ENCODE assay signal across 17 cellular contexts in genomic region chr6:142749556-142749955, GRCh38.
A peak's percentile ranks its signal among the peaks of the same experiment; 100 is the strongest.
DNase-seq lines count a peak whose midpoint lies in the region; ATAC-seq and TF ChIP-seq lines count a peak whose summit lies in the region.
"Had no signal": no experiment of that assay in that cellular context is flagged by ENCODE, and none has a peak within 500 bp of the region (broad histone marks: within the 10 kb centered on the region; RNA-seq: fewer than 3 reads in every experiment).

No MANE protein-coding gene starts in this region.

- no peaks in the 10 kb centered on the region for H3K9me3 ChIP-seq in CD8-positive, alpha-beta T cell (ENCODE audit: low read length)
- H3K9me3 ChIP-seq in T-helper 17 cell (ENCODE audit: control insufficient read depth, low read length, poor library complexity, severe bottlenecking) = no peaks in the 10 kb centered on the region
- no peaks in the 10 kb centered on the region for H3K9me3 ChIP-seq in right lobe of liver
- H3K9me3 ChIP-seq: A549 had no signal

- ATAC-seq in CD8-positive, alpha-beta T cell = no peak
- no peak for ATAC-seq in T-helper 17 cell
- peak; percentile 71 to 93 (median 77) for ATAC-seq in right lobe of liver
- ATAC-seq in stimulated activated effector memory CD8-positive, alpha-beta T cell treated with anti-CD3 and anti-CD28 coated beads, Interleukin-12 subunit alpha, Interleukin-12 subunit beta, amount 100 ng/mL, for 72 hours = no peak
- no peak for ATAC-seq in GM18870 (IDR thresholded peaks at IDR 0.05; ENCODE audit: unreplicated experiment)
- ATAC-seq: A549, GM23338, K562 had no signal

- intact Hi-C loops in CD8-positive, alpha-beta T cell (cut with DNase I, micrococcal nuclease) = loop anchor here (5.0 kb wide), 2 partner anchors 203 to 278 kb away; no protein-coding TSS in a partner anchor
- intact Hi-C loops in right lobe of liver (cut with DNase I) = no loop called here

- H3K27ac ChIP-seq in CD8-positive, alpha-beta T cell (ENCODE audit: low read depth, low read length) = no peak overlapping the region
- H3K27ac ChIP-seq in right lobe of liver = no peak overlapping the region
- H3K27ac ChIP-seq: A549, C4-2B, HL-60 had no signal

- H3K4me3 ChIP-seq in CD8-positive, alpha-beta T cell (ENCODE audit: low read depth, low read length) = no peak overlapping the region
- H3K4me3 ChIP-seq in right lobe of liver = no peak overlapping the region
- H3K4me3 ChIP-seq: A549, GM23338, K562 had no signal

- DNase-seq in CD8-positive, alpha-beta T cell = no peak
- DNase-seq in T-helper 17 cell (no peak), right lobe of liver (no peak), NCI-H1694 (lab: John Stamatoyannopoulos, UW) (no peak), DMS53 (lab: John Stamatoyannopoulos, UW) (no peak)
- DNase-seq in stimulated activated effector memory CD8-positive, alpha-beta T cell treated with anti-CD3 and anti-CD28 coated beads, Interleukin-12 subunit alpha, Interleukin-12 subunit beta, amount 100 ng/mL, for 72 hours (ENCODE audit: low spot score in 2 of 2) = no peak
- DNase-seq: AML-193; Calu3; CD4-positive, alpha-beta memory T cell; HCEC 1CT; IMR-90 had no signal

- H3K9me3 Mint-ChIP-seq in CD8-positive, alpha-beta T cell = no peaks in the 10 kb centered on the region
- no peaks in the 10 kb centered on the region for H3K9me3 Mint-ChIP-seq in stimulated activated effector memory CD8-positive, alpha-beta T cell treated with anti-CD3 and anti-CD28 coated beads, Interleukin-12 subunit alpha, Interleukin-12 subunit beta, amount 100 ng/mL, for 72 hours
- H3K9me3 Mint-ChIP-seq: GM23338 had no signal

- H3K36me3 ChIP-seq in CD8-positive, alpha-beta T cell (ENCODE audit: insufficient read depth, low read length) = peaks cover 6% of the 10 kb centered on the region
- H3K36me3 ChIP-seq in right lobe of liver = no peaks in the 10 kb centered on the region

- H3K36me3 Mint-ChIP-seq in CD8-positive, alpha-beta T cell = peaks cover 19% of the 10 kb centered on the region
- H3K36me3 Mint-ChIP-seq in T-helper 17 cell (ENCODE audit: low read depth) = peaks cover 5% of the 10 kb centered on the region
- H3K36me3 Mint-ChIP-seq in stimulated activated effector memory CD8-positive, alpha-beta T cell treated with anti-CD3 and anti-CD28 coated beads, Interleukin-12 subunit alpha, Interleukin-12 subunit beta, amount 100 ng/mL, for 72 hours = peaks cover 25% of the 10 kb centered on the region

- TF ChIP-seq CTCF in CD8-positive, alpha-beta T cell (IDR thresholded peaks at IDR 0.05) = no peak
- TF ChIP-seq CTCF in right lobe of liver (IDR thresholded peaks at IDR 0.05) = no peak

- H3K27me3 Mint-ChIP-seq in CD8-positive, alpha-beta T cell (ENCODE audit: low read depth) = no peaks in the 10 kb centered on the region
- H3K27me3 Mint-ChIP-seq in T-helper 17 cell = peaks cover 2% of the 10 kb centered on the region
- H3K27me3 Mint-ChIP-seq: CD4-positive, alpha-beta memory T cell had no signal

- peaks cover 6% of the 10 kb centered on the region for H3K4me1 ChIP-seq in CD8-positive, alpha-beta T cell (ENCODE audit: insufficient read depth, low read length)
- H3K4me1 ChIP-seq in right lobe of liver = no peaks in the 10 kb centered on the region
- H3K4me1 ChIP-seq: A549 had no signal

- no peak overlapping the region for H3K4me3 Mint-ChIP-seq in CD8-positive, alpha-beta T cell
- H3K4me3 Mint-ChIP-seq in T-helper 17 cell = no peak overlapping the region
- no peak overlapping the region for H3K4me3 Mint-ChIP-seq in stimulated activated effector memory CD8-positive, alpha-beta T cell treated with anti-CD3 and anti-CD28 coated beads, Interleukin-12 subunit alpha, Interleukin-12 subunit beta, amount 100 ng/mL, for 72 hours
- H3K4me3 Mint-ChIP-seq: CD4-positive, alpha-beta memory T cell; GM23338 had no signal

- CTCF ChIA-PET in CD8-positive, alpha-beta T cell (lab: Charles Lee) = interaction anchor here (0.7 to 1.2 kb wide), 4 partner anchors 21 to 277 kb away, joined by 3 to 4 read pairs (median 4); no protein-coding TSS in a partner anchor

- 34% methylated on average over 3 of the region's 3 CpGs for whole genome bisulfite sequencing in right lobe of liver (ENCODE audit: insufficient coverage, low coverage, low lambda C conversion rate, missing lambda C conversion rate)

- POLR2A ChIA-PET in CD8-positive, alpha-beta T cell (lab: Charles Lee) = interaction anchor here (0.8 to 1.3 kb wide), 3 partner anchors 33 to 163 kb away, joined by 3 to 4 read pairs (median 3); no protein-coding TSS in a partner anchor

- peaks cover 18% of the 10 kb centered on the region for H3K4me1 Mint-ChIP-seq in CD8-positive, alpha-beta T cell (ENCODE audit: low read depth)
- H3K4me1 Mint-ChIP-seq in T-helper 17 cell = peaks cover 13% of the 10 kb centered on the region
- peaks cover 6% of the 10 kb centered on the region for H3K4me1 Mint-ChIP-seq in stimulated activated effector memory CD8-positive, alpha-beta T cell treated with anti-CD3 and anti-CD28 coated beads, Interleukin-12 subunit alpha, Interleukin-12 subunit beta, amount 100 ng/mL, for 72 hours
- H3K4me1 Mint-ChIP-seq: GM23338 had no signal

- no peaks in the 10 kb centered on the region for H3K27me3 ChIP-seq in CD8-positive, alpha-beta T cell (ENCODE audit: insufficient read depth, low read length)
- no peaks in the 10 kb centered on the region for H3K27me3 ChIP-seq in right lobe of liver

- peak overlapping the region; percentile 64 for H3K27ac Mint-ChIP-seq in CD8-positive, alpha-beta T cell
- peak overlapping the region; percentile 78 for H3K27ac Mint-ChIP-seq in T-helper 17 cell
- peak overlapping the region; percentile 8 for H3K27ac Mint-ChIP-seq in stimulated activated effector memory CD8-positive, alpha-beta T cell treated with anti-CD3 and anti-CD28 coated beads, Interleukin-12 subunit alpha, Interleukin-12 subunit beta, amount 100 ng/mL, for 72 hours
- H3K27ac Mint-ChIP-seq: GM23338 had no signal

- TF ChIP-seq POLR2A in right lobe of liver (IDR thresholded peaks at IDR 0.05) = no peak

Comparison
In these comparisons a context has a peak if more than half of its experiments do, and no peak if none do; other contexts are left out.
1. ATAC-seq: peak in right lobe of liver (4 of 4); none in CD8-positive, alpha-beta T cell (single experiment), T-helper 17 cell (single experiment), stimulated activated effector memory CD8-positive, alpha-beta T cell treated with anti-CD3 and anti-CD28 coated beads, Interleukin-12 subunit alpha, Interleukin-12 subunit beta, amount 100 ng/mL, for 72 hours (single experiment) and GM18870 (single experiment).
2. H3K27ac Mint-ChIP-seq: peak in every context shown above with its lines; median percentile 78 in T-helper 17 cell; 64 in CD8-positive, alpha-beta T cell; 8 in stimulated activated effector memory CD8-positive, alpha-beta T cell treated with anti-CD3 and anti-CD28 coated beads, Interleukin-12 subunit alpha, Interleukin-12 subunit beta, amount 100 ng/mL, for 72 hours.
3. intact Hi-C loops: an anchor here in CD8-positive, alpha-beta T cell (5.0 kb wide); none called in right lobe of liver.